ENCODE assay signal across 11 cellular contexts in the genomic region with DNA sequence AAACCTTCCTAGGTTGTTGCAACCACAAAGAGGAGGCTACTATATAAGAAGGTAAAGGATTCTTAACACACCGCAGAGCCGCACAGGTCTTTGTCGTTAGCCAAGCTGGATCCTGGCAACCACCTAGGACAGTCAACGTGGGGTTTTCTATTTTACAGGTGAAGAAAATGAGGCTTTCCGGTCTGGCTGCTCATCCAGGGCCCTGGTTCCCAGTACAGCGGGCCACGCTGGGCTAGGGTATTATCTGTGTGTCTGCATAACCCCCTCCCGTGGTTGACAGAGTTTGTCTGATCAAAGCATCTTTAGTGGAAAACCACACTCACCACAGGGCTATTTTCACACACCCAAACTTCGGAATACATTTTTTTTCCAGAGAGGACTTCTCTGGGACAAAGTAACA. TPM values are rescaled to one million over a fixed set of nuclear protein-coding genes. Genes with fewer than 3 reads are reported as not detected.
DNase-seq lines count a peak whose midpoint lies in the region; ATAC-seq, FAIRE-seq and TF ChIP-seq lines count a peak whose summit lies in the region.
"Had no signal": no experiment of that assay in that cellular context is flagged by ENCODE, and none has a peak within 500 bp of the region (broad histone marks: within the 10 kb centered on the region; RNA-seq: fewer than 3 reads in every experiment).

No MANE protein-coding gene starts in this region.

- H3K27me3 ChIP-seq in upper lobe of left lung = no peaks in the 10 kb centered on the region

- H3K36me3 Mint-ChIP-seq in activated naive CD4-positive, alpha-beta T cell treated with anti-CD3 and anti-CD28 coated beads for 36 hours (ENCODE audit: low read depth) = no peaks in the 10 kb centered on the region

- ATAC-seq in upper lobe of left lung (ENCODE audit: low FRiP score in 2 of 2) (no peak), GM18873 (IDR thresholded peaks at IDR 0.05; ENCODE audit: low FRiP score, unreplicated experiment) (no peak), GM19324 (IDR thresholded peaks at IDR 0.05; ENCODE audit: low FRiP score, unreplicated experiment) (no peak)

- no peak for TF ChIP-seq EP300 in upper lobe of left lung (IDR thresholded peaks at IDR 0.05)

- intact Hi-C loops in activated naive CD4-positive, alpha-beta T cell treated with anti-CD3 and anti-CD28 coated beads for 36 hours (cut with micrococcal nuclease) = loop anchor here (2.0 to 5.0 kb wide), 6 partner anchors 40 to 377 kb away; a partner anchor contains a TSS
- intact Hi-C loops in kidney (cut with DNase I) = no loop called here

- no peak overlapping the region for H3K27ac Mint-ChIP-seq in activated naive CD4-positive, alpha-beta T cell treated with anti-CD3 and anti-CD28 coated beads for 36 hours

- FAIRE-seq in kidney (lab: Jason Lieb, UNC) = no peak

- H3K4me3 ChIP-seq in kidney (ENCODE audit: low read length in 2 of 2) = peak overlapping the region; percentile 62 to 86
- peak overlapping the region in 3 of 4 donors; percentile 29 to 41 (median 33) for H3K4me3 ChIP-seq in upper lobe of left lung

- TF ChIP-seq POLR2A in upper lobe of left lung (IDR thresholded peaks at IDR 0.05) = no peak

- whole genome bisulfite sequencing in upper lobe of left lung, 2 donors = 53 to 61% methylated on average over 9 of the region's 9 CpGs

- CTCF ChIA-PET in activated naive CD4-positive, alpha-beta T cell treated with anti-CD3 and anti-CD28 coated beads for 36 hours (lab: Charles Lee) = interaction anchor here (0.6 to 1.2 kb wide), 2 partner anchors 21 to 287 kb away, joined by 3 to 4 read pairs; no protein-coding TSS in a partner anchor

- H3K27me3 Mint-ChIP-seq in activated naive CD4-positive, alpha-beta T cell treated with anti-CD3 and anti-CD28 coated beads for 36 hours (ENCODE audit: low read depth) = no peaks in the 10 kb centered on the region

- no peaks in the 10 kb centered on the region for H3K9me3 Mint-ChIP-seq in activated naive CD4-positive, alpha-beta T cell treated with anti-CD3 and anti-CD28 coated beads for 36 hours

- no peak overlapping the region for H3K4me3 Mint-ChIP-seq in activated naive CD4-positive, alpha-beta T cell treated with anti-CD3 and anti-CD28 coated beads for 36 hours

- peaks cover 11 to 18% of the 10 kb centered on the region in 2 donors for H3K4me1 ChIP-seq in kidney (ENCODE audit: control insufficient read depth in 1 of 2, insufficient read depth in 1 of 2, low read depth in 1 of 2, low read length in 2 of 2)
- H3K4me1 ChIP-seq in upper lobe of left lung = peaks cover 0 to 12% (median 3%) of the 10 kb centered on the region in 4 donors

- DNase-seq in activated naive CD4-positive, alpha-beta T cell treated with anti-CD3 and anti-CD28 coated beads for 36 hours = peak; percentile 86
- DNase-seq in activated naive CD4-positive, alpha-beta T cell (lab: John Stamatoyannopoulos, UW) = no peak
- DNase-seq in activated T-cell treated with anti-CD3 and anti-CD28 coated beads for 4 hours = peak; percentile 14
- DNase-seq in kidney = peak; percentile 29
- peak in 1 of 2 donors; percentile 23 for DNase-seq in upper lobe of left lung
- DNase-seq in amniotic stem cell (lab: John Stamatoyannopoulos, UW) = no peak
- DNase-seq: hypothalamus, KG1, NCI-H774 had no signal

- H3K36me3 ChIP-seq in kidney (ENCODE audit: control insufficient read depth in 1 of 2, insufficient read depth in 2 of 2, low read length in 2 of 2) = peaks cover 0 to 4% of the 10 kb centered on the region in 2 donors
- no peaks in the 10 kb centered on the region for H3K36me3 ChIP-seq in upper lobe of left lung

- H3K27ac ChIP-seq in kidney (ENCODE audit: low read depth in 2 of 2, low read length in 2 of 2) (peak overlapping the region; percentile 66 to 95), upper lobe of left lung (peak overlapping the region; percentile 40 to 80 (median 62))

- peak overlapping the region in 1 of 2 donors; percentile 98 for H3K9ac ChIP-seq in kidney (ENCODE audit: low read length in 2 of 2)

- TF ChIP-seq CTCF in kidney (IDR thresholded peaks at IDR 0.05; ENCODE audit: borderline replicate concordance, extremely low read depth, insufficient read depth) (no peak), upper lobe of left lung (IDR thresholded peaks at IDR 0.05) (no peak)

- H3K9me3 ChIP-seq in kidney (ENCODE audit: control insufficient read depth in 1 of 2, low read length in 2 of 2) = peaks cover 0 to 6% of the 10 kb centered on the region in 2 donors
- H3K9me3 ChIP-seq in upper lobe of left lung = no peaks in the 10 kb centered on the region

- peaks cover 13% of the 10 kb centered on the region for H3K4me1 Mint-ChIP-seq in activated naive CD4-positive, alpha-beta T cell treated with anti-CD3 and anti-CD28 coated beads for 36 hours (ENCODE audit: low read depth)

RNA-seq across cellular contexts. Expression of a gene that starts 39.0 kb away (rescaled TPM):
- 1 to 10 TPM; 6.3 to 7.4 TPM for total RNA-seq in activated naive CD4-positive, alpha-beta T cell treated with anti-CD3 and anti-CD28 coated beads for 36 hours
- total RNA-seq in kidney = 39.0 TPM
- polyA plus RNA-seq in kidney (ENCODE audit: insufficient read depth, low read depth, low replicate concordance) = 30.1 TPM
- total RNA-seq in upper lobe of left lung = 10 to 100 TPM in 2 of 6 donors, 1 to 10 TPM in 4; 4.0 to 12.4 (median 6.6) TPM

Comparison
In these comparisons a context has a peak if more than half of its experiments do, and no peak if none do; other contexts are left out.
1. DNase-seq: peak in activated naive CD4-positive, alpha-beta T cell treated with anti-CD3 and anti-CD28 coated beads for 36 hours (single experiment), activated T-cell treated with anti-CD3 and anti-CD28 coated beads for 4 hours (single experiment) and kidney (single experiment); none in activated naive CD4-positive, alpha-beta T cell (0 of 4) and amniotic stem cell (single experiment).